ENCODE assay signal across 33 cellular contexts in the genomic region with DNA sequence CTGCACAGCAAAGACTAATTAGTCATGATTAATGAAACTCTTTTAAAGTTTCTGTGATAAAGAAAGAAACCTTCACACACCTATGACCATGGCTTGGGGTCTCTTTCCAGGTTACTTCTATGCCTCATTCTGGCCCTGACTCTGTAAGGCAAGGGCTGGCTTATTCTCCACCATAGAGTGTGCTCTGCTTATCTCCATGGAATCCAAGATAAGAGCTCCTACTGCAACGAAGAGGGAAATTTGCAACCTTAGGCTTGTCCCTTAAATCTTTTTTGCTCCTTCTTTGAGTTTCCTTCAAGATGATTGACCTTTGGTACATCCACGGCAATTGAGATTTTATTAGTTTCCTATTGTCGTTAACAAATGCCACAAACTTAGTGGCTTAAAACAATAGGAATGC.
"Had no signal": no experiment of that assay in that cellular context is flagged by ENCODE, and none has a peak within 500 bp of the region (broad histone marks: within the 10 kb centered on the region; RNA-seq: fewer than 3 reads in every experiment).

No MANE protein-coding gene starts in this region.

- H3K4me3 ChIP-seq: cardiac muscle cell, SJSA1 had no signal

- H3K4me1 Mint-ChIP-seq: activated CD4-positive, alpha-beta memory T cell treated with anti-CD3 and anti-CD28 coated beads, Interleukin-2, amount 10 ng/mL, durations not matched to agents 7 days and 5 days; activated CD8-positive, alpha-beta memory T cell treated with anti-CD3 and anti-CD28 coated beads, Interleukin-2, amount 10 ng/mL, durations not matched to agents 7 days and 5 days; activated naive CD4-positive, alpha-beta T cell treated with anti-CD3 and anti-CD28 coated beads, Interleukin-2, amount 10 ng/mL, durations not matched to agents 7 days and 5 days; activated naive CD8-positive, alpha-beta T cell treated with anti-CD3 and anti-CD28 coated beads, Interleukin-2, amount 50 U/mL, for 24 hours had no signal

- H3K27me3 ChIP-seq: cardiac muscle cell, SJSA1 had no signal

- DNase-seq: activated CD4-positive, alpha-beta memory T cell treated with anti-CD3 and anti-CD28 coated beads, Interleukin-2, amount 10 ng/mL, durations not matched to agents 7 days and 5 days; activated CD4-positive, alpha-beta T cell treated with anti-CD3 and anti-CD28 coated beads for 1 hour; activated CD4-positive, alpha-beta T cell treated with anti-CD3 and anti-CD28 coated beads for 48 hours; activated CD4-positive, CD25-positive, alpha-beta regulatory T cell; activated CD8-positive, alpha-beta memory T cell treated with anti-CD3 and anti-CD28 coated beads for 24 hours; activated CD8-positive, alpha-beta memory T cell treated with anti-CD3 and anti-CD28 coated beads, Interleukin-2, amount 10 ng/mL, durations not matched to agents 7 days and 5 days; activated CD8-positive, alpha-beta memory T cell treated with anti-CD3 and anti-CD28 coated beads, Interleukin-2, amount 50 U/mL, for 48 hours; activated effector memory CD4-positive, alpha-beta T cell treated with Interleukin-2 at 50 U/mL for 16 hours; activated naive CD4-positive, alpha-beta T cell treated with anti-CD3 and anti-CD28 coated beads, Interleukin-2, amount 10 ng/mL, durations not matched to agents 7 days and 5 days; activated naive CD8-positive, alpha-beta T cell treated with anti-CD3 and anti-CD28 coated beads, Interleukin-2, amount 50 U/mL, for 24 hours; activated T-cell treated with anti-CD3 and anti-CD28 coated beads, Interleukin-2, amount 50 U/mL, for 48 hours; amniotic stem cell; aorta; Kasumi-1; KG1; NCI-H1092 treated with DMSO at 0.1 percent for 48 hours; NCI-H1417; NCI-H146; NCI-H187; NCI-H2029 treated with DMSO at 0.1 percent for 48 hours; NCI-H2171 treated with DMSO at 0.1 percent for 48 hours; NCI-H2227 treated with DMSO at 0.1 percent for 48 hours; NCI-H446 treated with DMSO at 0.1 percent for 48 hours; NCI-H524; RPMI8226; SHP77 treated with DMSO at 0.1 percent for 48 hours; SW 1271; T1000; WERI-Rb-1 had no signal

- H3K9me3 Mint-ChIP-seq: activated CD4-positive, alpha-beta memory T cell treated with anti-CD3 and anti-CD28 coated beads, Interleukin-2, amount 10 ng/mL, durations not matched to agents 7 days and 5 days; activated naive CD4-positive, alpha-beta T cell treated with anti-CD3 and anti-CD28 coated beads, Interleukin-2, amount 10 ng/mL, durations not matched to agents 7 days and 5 days; activated naive CD8-positive, alpha-beta T cell treated with anti-CD3 and anti-CD28 coated beads, Interleukin-2, amount 50 U/mL, for 24 hours had no signal

- H3K27ac ChIP-seq: cardiac muscle cell, SJSA1, WERI-Rb-1 had no signal

- H3K4me1 ChIP-seq: SJSA1 had no signal

- H3K9me3 ChIP-seq: SJSA1 had no signal

- ATAC-seq: activated CD8-positive, alpha-beta memory T cell treated with anti-CD3 and anti-CD28 coated beads, Interleukin-2, amount 10 ng/mL, durations not matched to agents 7 days and 5 days; activated naive CD8-positive, alpha-beta T cell treated with anti-CD3 and anti-CD28 coated beads, Interleukin-2, amount 50 U/mL, for 24 hours; Panc1 had no signal

- H3K36me3 ChIP-seq: cardiac muscle cell, SJSA1, WERI-Rb-1 had no signal

- H3K27ac Mint-ChIP-seq: activated CD4-positive, alpha-beta memory T cell treated with anti-CD3 and anti-CD28 coated beads, Interleukin-2, amount 10 ng/mL, durations not matched to agents 7 days and 5 days; activated CD8-positive, alpha-beta memory T cell treated with anti-CD3 and anti-CD28 coated beads, Interleukin-2, amount 10 ng/mL, durations not matched to agents 7 days and 5 days; activated naive CD4-positive, alpha-beta T cell treated with anti-CD3 and anti-CD28 coated beads, Interleukin-2, amount 10 ng/mL, durations not matched to agents 7 days and 5 days; activated naive CD8-positive, alpha-beta T cell; activated naive CD8-positive, alpha-beta T cell treated with anti-CD3 and anti-CD28 coated beads, Interleukin-2, amount 50 U/mL, for 24 hours had no signal

- H3K27me3 Mint-ChIP-seq: activated CD4-positive, alpha-beta memory T cell treated with anti-CD3 and anti-CD28 coated beads, Interleukin-2, amount 10 ng/mL, durations not matched to agents 7 days and 5 days; activated CD8-positive, alpha-beta memory T cell treated with anti-CD3 and anti-CD28 coated beads, Interleukin-2, amount 10 ng/mL, durations not matched to agents 7 days and 5 days; activated naive CD4-positive, alpha-beta T cell treated with anti-CD3 and anti-CD28 coated beads, Interleukin-2, amount 10 ng/mL, durations not matched to agents 7 days and 5 days; activated naive CD8-positive, alpha-beta T cell treated with anti-CD3 and anti-CD28 coated beads, Interleukin-2, amount 50 U/mL, for 24 hours had no signal

- H3K36me3 Mint-ChIP-seq: activated CD8-positive, alpha-beta memory T cell treated with anti-CD3 and anti-CD28 coated beads, Interleukin-2, amount 10 ng/mL, durations not matched to agents 7 days and 5 days; activated naive CD4-positive, alpha-beta T cell treated with anti-CD3 and anti-CD28 coated beads, Interleukin-2, amount 10 ng/mL, durations not matched to agents 7 days and 5 days; activated naive CD8-positive, alpha-beta T cell had no signal

- H3K4me3 Mint-ChIP-seq: activated CD4-positive, alpha-beta memory T cell treated with anti-CD3 and anti-CD28 coated beads, Interleukin-2, amount 10 ng/mL, durations not matched to agents 7 days and 5 days; activated CD8-positive, alpha-beta memory T cell treated with anti-CD3 and anti-CD28 coated beads, Interleukin-2, amount 10 ng/mL, durations not matched to agents 7 days and 5 days; activated naive CD4-positive, alpha-beta T cell treated with anti-CD3 and anti-CD28 coated beads, Interleukin-2, amount 10 ng/mL, durations not matched to agents 7 days and 5 days; activated naive CD8-positive, alpha-beta T cell; activated naive CD8-positive, alpha-beta T cell treated with anti-CD3 and anti-CD28 coated beads, Interleukin-2, amount 50 U/mL, for 24 hours had no signal
